ENCODE assay signal across 8 cellular contexts in genomic region chr5:137743031-137743640, GRCh38. TPM values are rescaled to one million over a fixed set of nuclear protein-coding genes. Genes with fewer than 3 reads are reported as not detected.
DNase-seq lines count a peak whose midpoint lies in the region; ATAC-seq and TF ChIP-seq lines count a peak whose summit lies in the region.

No MANE protein-coding gene starts in this region.

- H3K4me2 ChIP-seq in OCI-LY1 (ENCODE audit: low read length), result no peak overlapping the region

- H3F3A ChIP-seq in OCI-LY1 (ENCODE audit: insufficient read depth, low read length), result peaks cover 1% of the 10 kb centered on the region; the same call in 1 of the 2 replicates

- intact Hi-C loops in activated T-helper 1 cell treated with anti-CD3 and anti-CD28 coated beads, Interleukin-12 subunit alpha, Interleukin-12 subunit beta, Interleukin-2, Interleukin-4 antibody, amounts not matched to agents 30 ng/mL and 10 ng/mL and 1 ng/mL, durations not matched to agents 14 hours and 24 hours and 36 hours (cut with micrococcal nuclease), result loop anchor here (1.0 kb wide), 3 partner anchors 9 to 114 kb away; no protein-coding TSS in a partner anchor

- H4K20me1 ChIP-seq in OCI-LY1 (ENCODE audit: insufficient read depth, low read length), result no peaks in the 10 kb centered on the region

- H3K36me3 ChIP-seq in OCI-LY1 (ENCODE audit: insufficient read depth, low read length) (no peaks in the 10 kb centered on the region), neutrophil (no peaks in the 10 kb centered on the region)

- H3K27me3 Mint-ChIP-seq in activated T-helper 1 cell treated with anti-CD3 and anti-CD28 coated beads, Interleukin-12 subunit alpha, Interleukin-12 subunit beta, Interleukin-2, Interleukin-4 antibody, amounts not matched to agents 30 ng/mL and 10 ng/mL and 1 ng/mL, durations not matched to agents 14 hours and 24 hours and 36 hours (ENCODE audit: insufficient read depth), result peaks cover 2% of the 10 kb centered on the region

- H3K36me3 Mint-ChIP-seq in activated T-helper 1 cell treated with anti-CD3 and anti-CD28 coated beads, Interleukin-12 subunit alpha, Interleukin-12 subunit beta, Interleukin-2, Interleukin-4 antibody, amounts not matched to agents 30 ng/mL and 10 ng/mL and 1 ng/mL, durations not matched to agents 14 hours and 24 hours and 36 hours (ENCODE audit: low read depth), result no peaks in the 10 kb centered on the region

- H3K4me1 ChIP-seq in OCI-LY1 (ENCODE audit: insufficient read depth, low read length, severe bottlenecking) (no peaks in the 10 kb centered on the region), neutrophil (ENCODE audit: control insufficient read depth in 1 of 2, insufficient read depth in 1 of 2, low read depth in 1 of 2, low read length in 1 of 2) (peaks cover 0 to 10% of the 10 kb centered on the region in 2 experiments)

- no peak overlapping the region for H3K9ac ChIP-seq in OCI-LY1 (ENCODE audit: low read length)

- H3K79me2 ChIP-seq in OCI-LY1 (ENCODE audit: insufficient read depth, low read length), result no peaks in the 10 kb centered on the region

- H3K9me2 ChIP-seq in OCI-LY1 (ENCODE audit: low read depth, low read length), result no peaks in the 10 kb centered on the region

- DNase-seq in CD1c-positive myeloid dendritic cell (ENCODE audit: extremely low spot score), result peak; percentile 84
- peak; percentile 28 for DNase-seq in HuH-7 (ENCODE audit: low spot score)
- DNase-seq in activated T-helper 1 cell treated with anti-CD3 and anti-CD28 coated beads, Interleukin-12 subunit alpha, Interleukin-12 subunit beta, Interleukin-2, Interleukin-4 antibody, amounts not matched to agents 30 ng/mL and 10 ng/mL and 1 ng/mL, durations not matched to agents 14 hours and 24 hours and 36 hours (ENCODE audit: low spot score), result peak; percentile 54
- DNase-seq in fibroblast of the conjunctiva (ENCODE audit: low read depth), result peak; percentile 70

- H3K27me3 ChIP-seq in OCI-LY1 (ENCODE audit: insufficient read depth, low read length) (no peaks in the 10 kb centered on the region), neutrophil (no peaks in the 10 kb centered on the region)

- H3K4me1 Mint-ChIP-seq in activated T-helper 1 cell treated with anti-CD3 and anti-CD28 coated beads, Interleukin-12 subunit alpha, Interleukin-12 subunit beta, Interleukin-2, Interleukin-4 antibody, amounts not matched to agents 30 ng/mL and 10 ng/mL and 1 ng/mL, durations not matched to agents 14 hours and 24 hours and 36 hours (ENCODE audit: low read depth), result no peaks in the 10 kb centered on the region

- H3K27ac ChIP-seq in OCI-LY1 (ENCODE audit: low read depth, low read length, poor library complexity, severe bottlenecking) (no peak overlapping the region), neutrophil (no peak overlapping the region)

- H3K9me3 Mint-ChIP-seq in activated T-helper 1 cell treated with anti-CD3 and anti-CD28 coated beads, Interleukin-12 subunit alpha, Interleukin-12 subunit beta, Interleukin-2, Interleukin-4 antibody, amounts not matched to agents 30 ng/mL and 10 ng/mL and 1 ng/mL, durations not matched to agents 14 hours and 24 hours and 36 hours, result peaks cover under 1% of the 10 kb centered on the region

- no peak overlapping the region for H3K4me3 Mint-ChIP-seq in activated T-helper 1 cell treated with anti-CD3 and anti-CD28 coated beads, Interleukin-12 subunit alpha, Interleukin-12 subunit beta, Interleukin-2, Interleukin-4 antibody, amounts not matched to agents 30 ng/mL and 10 ng/mL and 1 ng/mL, durations not matched to agents 14 hours and 24 hours and 36 hours

- H3K4me3 ChIP-seq in OCI-LY1 (ENCODE audit: low read depth, low read length, poor library complexity, severe bottlenecking) (no peak overlapping the region), neutrophil (ENCODE audit: low read depth in 1 of 2, low read length in 1 of 2) (no peak overlapping the region)

- no peak overlapping the region for H2AFZ ChIP-seq in OCI-LY1 (ENCODE audit: low read length)

- no peaks in the 10 kb centered on the region for H3K9me3 ChIP-seq in OCI-LY1 (ENCODE audit: low read length)
- H3K9me3 ChIP-seq in neutrophil, result no peaks in the 10 kb centered on the region

- peak; percentile 75 for ATAC-seq in GM19395 (IDR thresholded peaks at IDR 0.05; ENCODE audit: unreplicated experiment)
- ATAC-seq in GM19035 (IDR thresholded peaks at IDR 0.05; ENCODE audit: unreplicated experiment), result no peak

- TF ChIP-seq CTCF in OCI-LY1 (IDR thresholded peaks at IDR 0.05; ENCODE audit: low read length) (peak; percentile 64), neutrophil (IDR thresholded peaks at IDR 0.05) (peak; percentile 13)

- H3K27ac Mint-ChIP-seq in activated T-helper 1 cell treated with anti-CD3 and anti-CD28 coated beads, Interleukin-12 subunit alpha, Interleukin-12 subunit beta, Interleukin-2, Interleukin-4 antibody, amounts not matched to agents 30 ng/mL and 10 ng/mL and 1 ng/mL, durations not matched to agents 14 hours and 24 hours and 36 hours, result no peak overlapping the region

RNA-seq across cellular contexts. Expression of gene KLHL3, which starts 7.2 kb away (rescaled TPM):
- 1.2 and 2.2 TPM in 2 replicates for total RNA-seq in activated T-helper 1 cell treated with anti-CD3 and anti-CD28 coated beads, Interleukin-12 subunit alpha, Interleukin-12 subunit beta, Interleukin-2, Interleukin-4 antibody, amounts not matched to agents 30 ng/mL and 10 ng/mL and 1 ng/mL, durations not matched to agents 14 hours and 24 hours and 36 hours

RNA-seq across cellular contexts. Expression of gene HNRNPA0, which starts 11.0 kb away (rescaled TPM):
- total RNA-seq in activated T-helper 1 cell treated with anti-CD3 and anti-CD28 coated beads, Interleukin-12 subunit alpha, Interleukin-12 subunit beta, Interleukin-2, Interleukin-4 antibody, amounts not matched to agents 30 ng/mL and 10 ng/mL and 1 ng/mL, durations not matched to agents 14 hours and 24 hours and 36 hours, result 37.5 and 37.8 TPM in 2 replicates

Comparison
In these comparisons a context has a peak if more than half of its experiments do, and no peak if none do; other contexts are left out.
1. DNase-seq: peak in every context shown above with its lines; median percentile 84 in CD1c-positive myeloid dendritic cell; 70 in fibroblast of the conjunctiva; 54 in activated T-helper 1 cell treated with anti-CD3 and anti-CD28 coated beads, Interleukin-12 subunit alpha, Interleukin-12 subunit beta, Interleukin-2, Interleukin-4 antibody, amounts not matched to agents 30 ng/mL and 10 ng/mL and 1 ng/mL, durations not matched to agents 14 hours and 24 hours and 36 hours; 28 in HuH-7.